Comparison of ENCODE assay signal across 8 cellular contexts in the genomic region with DNA sequence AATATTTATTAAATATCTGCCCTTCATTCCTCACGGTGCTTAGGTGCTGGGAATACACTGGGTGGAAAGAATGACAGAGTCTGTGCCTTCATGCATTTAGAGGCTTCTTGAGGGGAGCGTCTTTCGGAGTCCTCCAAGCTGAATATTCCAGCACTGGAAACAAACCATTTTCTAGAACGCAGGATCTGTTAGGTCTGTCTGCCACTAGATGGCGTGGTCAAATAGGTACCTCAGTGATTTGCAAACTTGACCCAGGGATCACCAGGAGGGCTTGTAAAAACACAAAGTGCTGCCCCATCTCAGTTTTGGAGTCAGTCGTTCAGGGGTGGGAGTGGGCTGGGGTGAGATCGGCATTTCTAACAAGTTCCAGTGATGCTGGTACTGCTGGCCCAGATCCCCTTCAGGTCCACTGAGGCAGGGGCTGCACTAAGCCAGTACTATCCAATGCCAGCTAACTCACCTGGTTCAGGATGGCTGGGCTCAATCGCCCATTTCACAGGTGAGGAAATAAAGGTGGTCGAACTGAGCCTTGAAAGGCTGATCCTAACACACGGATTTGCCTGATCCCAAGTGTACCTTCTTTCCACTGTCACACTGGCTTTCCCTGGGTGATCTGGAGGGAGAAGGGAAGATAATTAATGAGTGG. TPM values are rescaled to one million over a fixed set of nuclear protein-coding genes. Genes with fewer than 3 reads are reported as not detected.
DNase-seq lines count a peak whose midpoint lies in the region; ATAC-seq and TF ChIP-seq lines count a peak whose summit lies in the region.

No MANE protein-coding gene starts in this region.

- H3K4me3 ChIP-seq in brain microvascular endothelial cell (ENCODE audit: low read depth, low read length) (no peak overlapping the region), left lung (no peak overlapping the region), sigmoid colon (no peak overlapping the region)

- H3K36me3 ChIP-seq in brain microvascular endothelial cell (replicated peaks) = no peaks in the 10 kb centered on the region
- no peaks in the 10 kb centered on the region for H3K36me3 ChIP-seq in left lung
- H3K36me3 ChIP-seq in sigmoid colon = no peaks in the 10 kb centered on the region

- TF ChIP-seq CTCF in brain microvascular endothelial cell (IDR thresholded peaks at IDR 0.05; ENCODE audit: low read depth, low read length, missing control alignments) (peak; percentile 88), left lung (IDR thresholded peaks at IDR 0.05) (peak; percentile 44 to 55), sigmoid colon (IDR thresholded peaks at IDR 0.05) (peak in 2 of 4 experiments; percentile 16 to 26)

- no peak overlapping the region for H3K4me3 Mint-ChIP-seq in activated CD4-positive, alpha-beta T cell treated with anti-CD3 and anti-CD28 coated beads, Interleukin-2, amount 10 ng/mL, durations not matched to agents 24 days and 14 days

- 55 to 62% methylated on average over 10 of the region's 10 CpGs for WGBS in sigmoid colon, 2 donors

- H3K9me3 Mint-ChIP-seq in activated CD4-positive, alpha-beta T cell treated with anti-CD3 and anti-CD28 coated beads, Interleukin-2, amount 10 ng/mL, durations not matched to agents 24 days and 14 days = no peaks in the 10 kb centered on the region

- TF ChIP-seq POLR2A in sigmoid colon (IDR thresholded peaks at IDR 0.05) = no peak

- H3K9me3 ChIP-seq in left lung = no peaks in the 10 kb centered on the region
- no peaks in the 10 kb centered on the region for H3K9me3 ChIP-seq in sigmoid colon

- H3K36me3 Mint-ChIP-seq in activated CD4-positive, alpha-beta T cell treated with anti-CD3 and anti-CD28 coated beads, Interleukin-2, amount 10 ng/mL, durations not matched to agents 24 days and 14 days (ENCODE audit: low read depth) = no peaks in the 10 kb centered on the region

- in situ Hi-C loops in brain microvascular endothelial cell (cut with HindIII; ENCODE audit: low pct_ligation_motif_present, low sequenced_read_pairs) = no loop called here

- no peaks in the 10 kb centered on the region for H3K4me1 ChIP-seq in left lung
- H3K4me1 ChIP-seq in sigmoid colon = peaks cover 0 to 14% (median 9%) of the 10 kb centered on the region in 4 donors

- no peaks in the 10 kb centered on the region for H3K27me3 ChIP-seq in brain microvascular endothelial cell (replicated peaks)
- no peaks in the 10 kb centered on the region for H3K27me3 ChIP-seq in left lung
- no peaks in the 10 kb centered on the region for H3K27me3 ChIP-seq in sigmoid colon

- peak; percentile 59 for DNase-seq in activated CD4-positive, alpha-beta T cell treated with anti-CD3 and anti-CD28 coated beads, Interleukin-2, amount 10 ng/mL, durations not matched to agents 24 days and 14 days
- DNase-seq in activated CD4-positive, alpha-beta T cell treated with anti-CD3 and anti-CD28 coated beads for 1 hour = no peak
- DNase-seq in NCI-H1694 (lab: John Stamatoyannopoulos, UW) (peak; percentile 36), brain microvascular endothelial cell (peak; percentile 36), left lung (no peak), sigmoid colon (no peak), NCI-H774 (lab: John Stamatoyannopoulos, UW) (no peak)

- peaks cover 19% of the 10 kb centered on the region for H3K27me3 Mint-ChIP-seq in activated CD4-positive, alpha-beta T cell treated with anti-CD3 and anti-CD28 coated beads, Interleukin-2, amount 10 ng/mL, durations not matched to agents 24 days and 14 days

- intact Hi-C loops in activated CD4-positive, alpha-beta T cell treated with anti-CD3 and anti-CD28 coated beads, Interleukin-2, amount 10 ng/mL, durations not matched to agents 24 days and 14 days (cut with micrococcal nuclease) = no loop called here
- intact Hi-C loops in left lung (cut with DNase I) (no loop called here), sigmoid colon (cut with DNase I) (no loop called here)

- H3K27ac ChIP-seq in brain microvascular endothelial cell = no peak overlapping the region
- H3K27ac ChIP-seq in left lung = no peak overlapping the region
- no peak overlapping the region for H3K27ac ChIP-seq in sigmoid colon

- TF ChIP-seq EP300 in sigmoid colon (IDR thresholded peaks at IDR 0.05) = no peak

- ATAC-seq in left lung = peak; percentile 89
- no peak for ATAC-seq in GM18907 (IDR thresholded peaks at IDR 0.05; ENCODE audit: unreplicated experiment)

- no peaks in the 10 kb centered on the region for H3K4me1 Mint-ChIP-seq in activated CD4-positive, alpha-beta T cell treated with anti-CD3 and anti-CD28 coated beads, Interleukin-2, amount 10 ng/mL, durations not matched to agents 24 days and 14 days

- no peak overlapping the region for H3K27ac Mint-ChIP-seq in activated CD4-positive, alpha-beta T cell treated with anti-CD3 and anti-CD28 coated beads, Interleukin-2, amount 10 ng/mL, durations not matched to agents 24 days and 14 days

RNA-seq across cellular contexts. Expression of a gene that starts 14.8 kb away (rescaled TPM):
- total RNA-seq in activated CD4-positive, alpha-beta T cell treated with anti-CD3 and anti-CD28 coated beads, Interleukin-2, amount 10 ng/mL, durations not matched to agents 24 days and 14 days = 0.26 TPM in 1 of 2 replicates, not detected in the other
- total RNA-seq in left lung (1 to 10 TPM; 9.7 to 9.9 TPM), sigmoid colon (10 to 100 TPM in 1 of 4 donors, 1 to 10 TPM in 3; 4.3 to 16.1 (median 7.0) TPM)
- 1 to 10 TPM; 1.2 to 2.7 (median 1.8) TPM for polyA plus RNA-seq in sigmoid colon

Comparison
In these comparisons a context has a peak if more than half of its experiments do, and no peak if none do; other contexts are left out.
1. DNase-seq: peak in activated CD4-positive, alpha-beta T cell treated with anti-CD3 and anti-CD28 coated beads, Interleukin-2, amount 10 ng/mL, durations not matched to agents 24 days and 14 days (single experiment), NCI-H1694 (single experiment) and brain microvascular endothelial cell (single experiment); none in activated CD4-positive, alpha-beta T cell treated with anti-CD3 and anti-CD28 coated beads for 1 hour (single experiment), left lung (0 of 2), sigmoid colon (single experiment) and NCI-H774 (single experiment).